In genomic region chr19:11420429-11420893, GRCh38 we compare ENCODE assay signal across 6 cellular contexts. TPM values are rescaled to one million over a fixed set of nuclear protein-coding genes. Genes with fewer than 3 reads are reported as not detected.
DNase-seq lines count a peak whose midpoint lies in the region; ATAC-seq lines count a peak whose summit lies in the region.

No MANE protein-coding gene starts in this region.

- H3K27me3 Mint-ChIP-seq in stimulated activated naive CD8-positive, alpha-beta T cell treated with anti-CD3 and anti-CD28 coated beads, Interleukin-15, amount 100 ng/mL, for 72 hours: peaks cover 89% of the 10 kb centered on the region

- peak overlapping the region; percentile 66 to 87 for H3K4me3 Mint-ChIP-seq in stimulated activated naive CD8-positive, alpha-beta T cell treated with anti-CD3 and anti-CD28 coated beads, Interleukin-15, amount 100 ng/mL, for 72 hours

- no peaks in the 10 kb centered on the region for H3K9me3 Mint-ChIP-seq in stimulated activated naive CD8-positive, alpha-beta T cell treated with anti-CD3 and anti-CD28 coated beads, Interleukin-15, amount 100 ng/mL, for 72 hours

- H3K4me1 Mint-ChIP-seq in stimulated activated naive CD8-positive, alpha-beta T cell treated with anti-CD3 and anti-CD28 coated beads, Interleukin-15, amount 100 ng/mL, for 72 hours: peaks cover 55% of the 10 kb centered on the region

- ATAC-seq in Right ventricle myocardium superior (ENCODE audit: poor library complexity) (peak; percentile 70), GM19324 (IDR thresholded peaks at IDR 0.05; ENCODE audit: low FRiP score, unreplicated experiment) (no peak)
- no peak for ATAC-seq in stimulated activated naive CD8-positive, alpha-beta T cell treated with anti-CD3 and anti-CD28 coated beads, Interleukin-15, amount 100 ng/mL, for 72 hours

- DNase-seq in DMS 273 (lab: John Stamatoyannopoulos, UW; ENCODE audit: unreplicated experiment): peak; percentile 39
- DNase-seq in DMS 273 treated with DMSO at 0.1 percent for 48 hours (lab: John Stamatoyannopoulos, UW): no peak
- DNase-seq in Right ventricle myocardium superior: peak; percentile 85
- no peak for DNase-seq in stimulated activated naive CD8-positive, alpha-beta T cell treated with anti-CD3 and anti-CD28 coated beads, Interleukin-15, amount 100 ng/mL, for 72 hours
- DNase-seq in D341Med (ENCODE audit: low spot score): no peak

- no peak overlapping the region for H3K27ac Mint-ChIP-seq in stimulated activated naive CD8-positive, alpha-beta T cell treated with anti-CD3 and anti-CD28 coated beads, Interleukin-15, amount 100 ng/mL, for 72 hours

- intact Hi-C loops in Right ventricle myocardium superior (cut with DNase I): no loop called here

RNA-seq across cellular contexts. Expression of gene RGL3, which starts 1.3 kb away (rescaled TPM):
- total RNA-seq in Right ventricle myocardium superior: 8.6 TPM

RNA-seq across cellular contexts. Expression of gene ODAD3, which starts 14.5 kb away (rescaled TPM):
- 0.65 TPM for total RNA-seq in Right ventricle myocardium superior

RNA-seq across cellular contexts. Expression of gene PRKCSH, which starts 15.0 kb away (rescaled TPM):
- total RNA-seq in Right ventricle myocardium superior: 105 TPM

RNA-seq across cellular contexts. Expression of gene EPOR, which starts 36.3 kb away (rescaled TPM):
- 9.2 TPM for total RNA-seq in Right ventricle myocardium superior

RNA-seq across cellular contexts. Expression of gene SWSAP1, which starts 46.0 kb away (rescaled TPM):
- 1.2 TPM for total RNA-seq in Right ventricle myocardium superior

Comparison
In these comparisons a context has a peak if more than half of its experiments do, and no peak if none do; other contexts are left out.
1. DNase-seq: peak in DMS 273 (single experiment) and Right ventricle myocardium superior (single experiment); none in DMS 273 treated with DMSO at 0.1 percent for 48 hours (single experiment), stimulated activated naive CD8-positive, alpha-beta T cell treated with anti-CD3 and anti-CD28 coated beads, Interleukin-15, amount 100 ng/mL, for 72 hours (0 of 2) and D341Med (single experiment).